Comparison of ENCODE assay signal across 9 cellular contexts in genomic region chr3:15300318-15301078, GRCh38. TPM values are rescaled to one million over a fixed set of nuclear protein-coding genes. Genes with fewer than 3 reads are reported as not detected.
DNase-seq lines count a peak whose midpoint lies in the region; ATAC-seq and TF ChIP-seq lines count a peak whose summit lies in the region.
"Had no signal": no experiment of that assay in that cellular context is flagged by ENCODE, and none has a peak within 500 bp of the region (broad histone marks: within the 10 kb centered on the region; RNA-seq: fewer than 3 reads in every experiment).

No MANE protein-coding gene starts in this region.

- H3K27ac ChIP-seq in uterus: peak overlapping the region; percentile 53 to 83

- H3K27me3 Mint-ChIP-seq in activated T-cell treated with anti-CD3 and anti-CD28 coated beads, Interleukin-2, amount 50 U/mL, for 72 hours (ENCODE audit: low read depth): no peaks in the 10 kb centered on the region
- H3K27me3 Mint-ChIP-seq in activated CD4-positive, alpha-beta memory T cell treated with anti-CD3 and anti-CD28 coated beads, Interleukin-2, amount 10 ng/mL, durations not matched to agents 7 days and 5 days: no peaks in the 10 kb centered on the region

- no peaks in the 10 kb centered on the region for H3K9me3 Mint-ChIP-seq in activated T-cell treated with anti-CD3 and anti-CD28 coated beads, Interleukin-2, amount 50 U/mL, for 72 hours
- peaks cover 1% of the 10 kb centered on the region for H3K9me3 Mint-ChIP-seq in activated CD4-positive, alpha-beta memory T cell treated with anti-CD3 and anti-CD28 coated beads, Interleukin-2, amount 10 ng/mL, durations not matched to agents 7 days and 5 days

- peak; percentile 48 to 50 for ATAC-seq in activated T-cell treated with anti-CD3 and anti-CD28 coated beads, Interleukin-2, amount 50 U/mL, for 72 hours (replicated peaks in 1 of 2)
- no peak for ATAC-seq in GM18505 (IDR thresholded peaks at IDR 0.05; ENCODE audit: unreplicated experiment)

- H3K4me3 Mint-ChIP-seq in activated T-cell treated with anti-CD3 and anti-CD28 coated beads, Interleukin-2, amount 50 U/mL, for 72 hours: peak overlapping the region in 1 of 2 donors; percentile 21
- no peak overlapping the region for H3K4me3 Mint-ChIP-seq in activated CD4-positive, alpha-beta memory T cell treated with anti-CD3 and anti-CD28 coated beads, Interleukin-2, amount 10 ng/mL, durations not matched to agents 7 days and 5 days

- intact Hi-C loops in uterus (cut with DNase I; ENCODE audit: low total_unique reads): no loop called here

- no peaks in the 10 kb centered on the region for H3K36me3 ChIP-seq in uterus

- H3K4me3 ChIP-seq in uterus: no peak overlapping the region
- H3K4me3 ChIP-seq: smooth muscle cell had no signal

- peak overlapping the region; percentile 58 for H3K27ac Mint-ChIP-seq in activated T-cell treated with anti-CD3 and anti-CD28 coated beads, Interleukin-2, amount 50 U/mL, for 72 hours
- H3K27ac Mint-ChIP-seq in activated CD4-positive, alpha-beta memory T cell treated with anti-CD3 and anti-CD28 coated beads, Interleukin-2, amount 10 ng/mL, durations not matched to agents 7 days and 5 days: peak overlapping the region; percentile 52

- peaks cover 2 to 9% of the 10 kb centered on the region in 2 donors for H3K36me3 Mint-ChIP-seq in activated T-cell treated with anti-CD3 and anti-CD28 coated beads, Interleukin-2, amount 50 U/mL, for 72 hours (ENCODE audit: insufficient read depth in 2 of 2)
- H3K36me3 Mint-ChIP-seq in activated CD4-positive, alpha-beta memory T cell treated with anti-CD3 and anti-CD28 coated beads, Interleukin-2, amount 10 ng/mL, durations not matched to agents 7 days and 5 days (ENCODE audit: low read depth): peaks cover 70% of the 10 kb centered on the region

- CTCF ChIA-PET in activated CD4-positive, alpha-beta memory T cell treated with anti-CD3 and anti-CD28 coated beads, Interleukin-2, amount 10 ng/mL, durations not matched to agents 7 days and 5 days (lab: Charles Lee): interaction anchor here (0.6 to 1.3 kb wide), 5 partner anchors 10 to 58 kb away, joined by 3 to 4 read pairs (median 3); no protein-coding TSS in a partner anchor

- peaks cover 40% of the 10 kb centered on the region for H3K4me1 Mint-ChIP-seq in activated T-cell treated with anti-CD3 and anti-CD28 coated beads, Interleukin-2, amount 50 U/mL, for 72 hours (ENCODE audit: low read depth)
- H3K4me1 Mint-ChIP-seq in activated CD4-positive, alpha-beta memory T cell treated with anti-CD3 and anti-CD28 coated beads, Interleukin-2, amount 10 ng/mL, durations not matched to agents 7 days and 5 days: peaks cover 85% of the 10 kb centered on the region

- POLR2A ChIA-PET in activated CD4-positive, alpha-beta memory T cell treated with anti-CD3 and anti-CD28 coated beads, Interleukin-2, amount 10 ng/mL, durations not matched to agents 7 days and 5 days (lab: Charles Lee): interaction anchor here (1.2 to 3.5 kb wide), 3 partner anchors 9 to 33 kb away, joined by 3 to 23 read pairs (median 11); no protein-coding TSS in a partner anchor

- H3K4me1 ChIP-seq in uterus: peaks cover 4 to 18% of the 10 kb centered on the region in 2 donors

- TF ChIP-seq CTCF in uterus (IDR thresholded peaks at IDR 0.05): no peak

- no peaks in the 10 kb centered on the region for H3K27me3 ChIP-seq in uterus

- H3K9me3 ChIP-seq in uterus: no peaks in the 10 kb centered on the region

- peak in 1 of 2 donors; percentile 18 for DNase-seq in activated T-cell treated with anti-CD3 and anti-CD28 coated beads, Interleukin-2, amount 50 U/mL, for 72 hours
- no peak for DNase-seq in activated T-cell treated with anti-CD3 and anti-CD28 coated beads, Interleukin-2, amount 50 U/mL, for 48 hours
- no peak for DNase-seq in activated CD4-positive, alpha-beta memory T cell treated with anti-CD3 and anti-CD28 coated beads, Interleukin-2, amount 10 ng/mL, durations not matched to agents 7 days and 5 days
- DNase-seq in islet precursor cell: peak; percentile 93
- peak in 1 of 2 donors; percentile 76 for DNase-seq in uterus
- DNase-seq in COR-L47 (lab: John Stamatoyannopoulos, UW): no peak
- no peak for DNase-seq in middle frontal gyrus (ENCODE audit: extremely low spot score, low spot score)

- TF ChIP-seq POLR2A in uterus (IDR thresholded peaks at IDR 0.05) (no peak), GM18505 (IDR thresholded peaks at IDR 0.05; ENCODE audit: borderline replicate concordance, extremely low read depth, insufficient read depth, insufficient read length) (no peak)

RNA-seq across cellular contexts. Expression of gene SH3BP5, which starts 31.9 kb away (rescaled TPM):
- 10 to 100 TPM in 1 of 2 donors, 1 to 10 TPM in 1; 7.4 to 19.6 TPM for total RNA-seq in activated T-cell treated with anti-CD3 and anti-CD28 coated beads, Interleukin-2, amount 50 U/mL, for 72 hours
- 10 to 100 TPM; 39.0 to 40.9 TPM for total RNA-seq in activated CD4-positive, alpha-beta memory T cell treated with anti-CD3 and anti-CD28 coated beads, Interleukin-2, amount 10 ng/mL, durations not matched to agents 7 days and 5 days
- total RNA-seq in uterus: 100 to 1,000 TPM in 1 of 4 donors, 10 to 100 TPM in 3; 58.8 to 154 (median 75.5) TPM
